ENCODE assay signal across 8 cellular contexts in genomic region chr18:13217971-13218375, GRCh38. TPM values are rescaled to one million over a fixed set of nuclear protein-coding genes. Genes with fewer than 3 reads are reported as not detected.
DNase-seq lines count a peak whose midpoint lies in the region; TF ChIP-seq lines count a peak whose summit lies in the region.

No MANE protein-coding gene starts in this region.

- DNase-seq in activated naive CD4-positive, alpha-beta T cell treated with anti-CD3 and anti-CD28 coated beads for 36 hours: no peak
- no peak for DNase-seq in activated naive CD4-positive, alpha-beta T cell (lab: John Stamatoyannopoulos, UW)
- DNase-seq in activated naive CD8-positive, alpha-beta T cell treated with anti-CD3 and anti-CD28 coated beads for 36 hours: no peak
- peak; percentile 27 for DNase-seq in testis
- DNase-seq in SIG-M5 (lab: John Stamatoyannopoulos, UW): no peak
- no peak for DNase-seq in putamen (ENCODE audit: low spot score)
- no peak for DNase-seq in NCI-H345 treated with DMSO at 0.1 percent for 48 hours (lab: John Stamatoyannopoulos, UW; ENCODE audit: unreplicated experiment)

- H3K27ac ChIP-seq in layer of hippocampus (ENCODE audit: low read depth, low read length) (peak overlapping the region; percentile 52), testis (peak overlapping the region; percentile 65 to 89)

- TF ChIP-seq CTCF in testis (IDR thresholded peaks at IDR 0.05): no peak

- no peak for TF ChIP-seq POLR2A in testis (IDR thresholded peaks at IDR 0.05)

- no peaks in the 10 kb centered on the region for H3K9me3 ChIP-seq in testis

- H3K27me3 ChIP-seq in layer of hippocampus (ENCODE audit: control insufficient read depth, insufficient read depth, low read length) (no peaks in the 10 kb centered on the region), testis (no peaks in the 10 kb centered on the region)

- H3K36me3 ChIP-seq in testis (ENCODE audit: low read depth, missing control alignments): no peaks in the 10 kb centered on the region

- peaks cover 28% of the 10 kb centered on the region for H3K4me1 ChIP-seq in testis

- H3K36me3 Mint-ChIP-seq in activated naive CD4-positive, alpha-beta T cell treated with anti-CD3 and anti-CD28 coated beads for 36 hours (ENCODE audit: low read depth): no peaks in the 10 kb centered on the region
- peaks cover 2% of the 10 kb centered on the region for H3K36me3 Mint-ChIP-seq in activated naive CD8-positive, alpha-beta T cell treated with anti-CD3 and anti-CD28 coated beads for 36 hours

- 0% methylated on average over 40 of the region's 54 CpGs; no CpG with 5 or more reads in 1 of the 2 donors for WGBS in testis, 2 donors

- H3K4me3 ChIP-seq in testis: peak overlapping the region; percentile 64 to 72

- H3K9me3 Mint-ChIP-seq in activated naive CD4-positive, alpha-beta T cell treated with anti-CD3 and anti-CD28 coated beads for 36 hours: no peaks in the 10 kb centered on the region
- H3K9me3 Mint-ChIP-seq in activated naive CD8-positive, alpha-beta T cell treated with anti-CD3 and anti-CD28 coated beads for 36 hours: no peaks in the 10 kb centered on the region

- H3K4me3 Mint-ChIP-seq in activated naive CD4-positive, alpha-beta T cell treated with anti-CD3 and anti-CD28 coated beads for 36 hours: peak overlapping the region; percentile 66
- peak overlapping the region; percentile 67 for H3K4me3 Mint-ChIP-seq in activated naive CD8-positive, alpha-beta T cell treated with anti-CD3 and anti-CD28 coated beads for 36 hours

- H3K27me3 Mint-ChIP-seq in activated naive CD4-positive, alpha-beta T cell treated with anti-CD3 and anti-CD28 coated beads for 36 hours (ENCODE audit: low read depth): peaks cover 22% of the 10 kb centered on the region
- peaks cover 43% of the 10 kb centered on the region for H3K27me3 Mint-ChIP-seq in activated naive CD8-positive, alpha-beta T cell treated with anti-CD3 and anti-CD28 coated beads for 36 hours

- no peak overlapping the region for H3K27ac Mint-ChIP-seq in activated naive CD4-positive, alpha-beta T cell treated with anti-CD3 and anti-CD28 coated beads for 36 hours
- no peak overlapping the region for H3K27ac Mint-ChIP-seq in activated naive CD8-positive, alpha-beta T cell treated with anti-CD3 and anti-CD28 coated beads for 36 hours

- peaks cover 34% of the 10 kb centered on the region for H3K4me1 Mint-ChIP-seq in activated naive CD4-positive, alpha-beta T cell treated with anti-CD3 and anti-CD28 coated beads for 36 hours (ENCODE audit: low read depth)
- peaks cover 43% of the 10 kb centered on the region for H3K4me1 Mint-ChIP-seq in activated naive CD8-positive, alpha-beta T cell treated with anti-CD3 and anti-CD28 coated beads for 36 hours

- CTCF ChIA-PET in activated naive CD4-positive, alpha-beta T cell treated with anti-CD3 and anti-CD28 coated beads for 36 hours (lab: Charles Lee): interaction anchor here (0.7 to 3.4 kb wide), 5 partner anchors 48 to 412 kb away, joined by 3 to 15 read pairs (median 3); no protein-coding TSS in a partner anchor

- intact Hi-C loops in activated naive CD4-positive, alpha-beta T cell treated with anti-CD3 and anti-CD28 coated beads for 36 hours (cut with micrococcal nuclease): loop anchor here (2.0 to 5.0 kb wide), 6 partner anchors 41 to 345 kb away; no protein-coding TSS in a partner anchor
- intact Hi-C loops in testis (cut with DNase I; ENCODE audit: low total_unique reads): loop anchor here (10.0 kb wide), 1 partner anchor 407 kb away; no protein-coding TSS in a partner anchor

RNA-seq across cellular contexts. Expression of gene LDLRAD4, which starts 0.6 kb away (rescaled TPM):
- total RNA-seq in activated naive CD4-positive, alpha-beta T cell treated with anti-CD3 and anti-CD28 coated beads for 36 hours: 10 to 100 TPM; 19.4 to 21.3 TPM
- 10 to 100 TPM; 27.4 to 27.5 TPM for total RNA-seq in activated naive CD8-positive, alpha-beta T cell treated with anti-CD3 and anti-CD28 coated beads for 36 hours
- total RNA-seq in testis: 10 to 100 TPM; 25.9 to 42.2 TPM
- polyA plus RNA-seq in testis (ENCODE audit: insufficient read depth, low read depth, low replicate concordance): 22.0 TPM
